ENCODE assay signal across 2 cellular contexts in genomic region chr4:87934157-87934704, GRCh38.
TF ChIP-seq lines count a peak whose summit lies in the region.

No MANE protein-coding gene starts in this region.

TF ChIP-seq in HCT116, 20 proteins besides CTCF, POLR2A, EP300 and RAD21 (continued from another document):
- TF ChIP-seq, protein P1, sequence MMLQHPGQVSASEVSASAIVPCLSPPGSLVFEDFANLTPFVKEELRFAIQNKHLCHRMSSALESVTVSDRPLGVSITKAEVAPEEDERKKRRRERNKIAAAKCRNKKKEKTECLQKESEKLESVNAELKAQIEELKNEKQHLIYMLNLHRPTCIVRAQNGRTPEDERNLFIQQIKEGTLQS (IDR thresholded peaks at IDR 0.05), result no peak
- TF ChIP-seq EZH2 (IDR thresholded peaks at IDR 0.05) (no peak), CEBPB (IDR thresholded peaks at IDR 0.05; ENCODE audit: low read depth) (no peak), EZH2phosphoT487 (IDR thresholded peaks at IDR 0.05; ENCODE audit: borderline replicate concordance) (no peak), FOSL1 (IDR thresholded peaks at IDR 0.05; ENCODE audit: low read depth) (no peak), ZNF274 (IDR thresholded peaks at IDR 0.05; ENCODE audit: low read depth, low read length) (no peak), SP1 (IDR thresholded peaks at IDR 0.05; ENCODE audit: low read depth) (no peak), ELF1 (IDR thresholded peaks at IDR 0.05; ENCODE audit: borderline replicate concordance, low read depth) (no peak), CBX3 (IDR thresholded peaks at IDR 0.05; ENCODE audit: low read depth) (no peak), TCF7L2 (IDR thresholded peaks at IDR 0.05; ENCODE audit: borderline replicate concordance, extremely low read depth, insufficient read depth, insufficient read length) (no peak), JUND (IDR thresholded peaks at IDR 0.05) (no peak), SIN3A (IDR thresholded peaks at IDR 0.05; ENCODE audit: low read depth) (no peak), YY1 (IDR thresholded peaks at IDR 0.05; ENCODE audit: extremely low read depth, insufficient replicate concordance, low read depth, low read length) (no peak), ZFX (IDR thresholded peaks at IDR 0.05) (no peak), EGR1 (IDR thresholded peaks at IDR 0.05; ENCODE audit: low read depth) (no peak)
- TF ChIP-seq, protein P2, sequence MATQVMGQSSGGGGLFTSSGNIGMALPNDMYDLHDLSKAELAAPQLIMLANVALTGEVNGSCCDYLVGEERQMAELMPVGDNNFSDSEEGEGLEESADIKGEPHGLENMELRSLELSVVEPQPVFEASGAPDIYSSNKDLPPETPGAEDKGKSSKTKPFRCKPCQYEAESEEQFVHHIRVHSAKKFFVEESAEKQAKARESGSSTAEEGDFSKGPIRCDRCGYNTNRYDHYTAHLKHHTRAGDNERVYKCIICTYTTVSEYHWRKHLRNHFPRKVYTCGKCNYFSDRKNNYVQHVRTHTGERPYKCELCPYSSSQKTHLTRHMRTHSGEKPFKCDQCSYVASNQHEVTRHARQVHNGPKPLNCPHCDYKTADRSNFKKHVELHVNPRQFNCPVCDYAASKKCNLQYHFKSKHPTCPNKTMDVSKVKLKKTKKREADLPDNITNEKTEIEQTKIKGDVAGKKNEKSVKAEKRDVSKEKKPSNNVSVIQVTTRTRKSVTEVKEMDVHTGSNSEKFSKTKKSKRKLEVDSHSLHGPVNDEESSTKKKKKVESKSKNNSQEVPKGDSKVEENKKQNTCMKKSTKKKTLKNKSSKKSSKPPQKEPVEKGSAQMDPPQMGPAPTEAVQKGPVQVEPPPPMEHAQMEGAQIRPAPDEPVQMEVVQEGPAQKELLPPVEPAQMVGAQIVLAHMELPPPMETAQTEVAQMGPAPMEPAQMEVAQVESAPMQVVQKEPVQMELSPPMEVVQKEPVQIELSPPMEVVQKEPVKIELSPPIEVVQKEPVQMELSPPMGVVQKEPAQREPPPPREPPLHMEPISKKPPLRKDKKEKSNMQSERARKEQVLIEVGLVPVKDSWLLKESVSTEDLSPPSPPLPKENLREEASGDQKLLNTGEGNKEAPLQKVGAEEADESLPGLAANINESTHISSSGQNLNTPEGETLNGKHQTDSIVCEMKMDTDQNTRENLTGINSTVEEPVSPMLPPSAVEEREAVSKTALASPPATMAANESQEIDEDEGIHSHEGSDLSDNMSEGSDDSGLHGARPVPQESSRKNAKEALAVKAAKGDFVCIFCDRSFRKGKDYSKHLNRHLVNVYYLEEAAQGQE (IDR thresholded peaks at IDR 0.05; ENCODE audit: low read depth), result no peak
- TF ChIP-seq, protein P3, sequence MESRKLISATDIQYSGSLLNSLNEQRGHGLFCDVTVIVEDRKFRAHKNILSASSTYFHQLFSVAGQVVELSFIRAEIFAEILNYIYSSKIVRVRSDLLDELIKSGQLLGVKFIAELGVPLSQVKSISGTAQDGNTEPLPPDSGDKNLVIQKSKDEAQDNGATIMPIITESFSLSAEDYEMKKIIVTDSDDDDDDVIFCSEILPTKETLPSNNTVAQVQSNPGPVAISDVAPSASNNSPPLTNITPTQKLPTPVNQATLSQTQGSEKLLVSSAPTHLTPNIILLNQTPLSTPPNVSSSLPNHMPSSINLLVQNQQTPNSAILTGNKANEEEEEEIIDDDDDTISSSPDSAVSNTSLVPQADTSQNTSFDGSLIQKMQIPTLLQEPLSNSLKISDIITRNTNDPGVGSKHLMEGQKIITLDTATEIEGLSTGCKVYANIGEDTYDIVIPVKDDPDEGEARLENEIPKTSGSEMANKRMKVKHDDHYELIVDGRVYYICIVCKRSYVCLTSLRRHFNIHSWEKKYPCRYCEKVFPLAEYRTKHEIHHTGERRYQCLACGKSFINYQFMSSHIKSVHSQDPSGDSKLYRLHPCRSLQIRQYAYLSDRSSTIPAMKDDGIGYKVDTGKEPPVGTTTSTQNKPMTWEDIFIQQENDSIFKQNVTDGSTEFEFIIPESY (IDR thresholded peaks at IDR 0.05; ENCODE audit: extremely low read depth, insufficient replicate concordance, low read length), result no peak
TF ChIP-seq in HCT116: peak in this region for 0.

TF ChIP-seq in SK-N-SH, 30 proteins besides CTCF, POLR2A, EP300 and RAD21:
- TF ChIP-seq, protein P4, sequence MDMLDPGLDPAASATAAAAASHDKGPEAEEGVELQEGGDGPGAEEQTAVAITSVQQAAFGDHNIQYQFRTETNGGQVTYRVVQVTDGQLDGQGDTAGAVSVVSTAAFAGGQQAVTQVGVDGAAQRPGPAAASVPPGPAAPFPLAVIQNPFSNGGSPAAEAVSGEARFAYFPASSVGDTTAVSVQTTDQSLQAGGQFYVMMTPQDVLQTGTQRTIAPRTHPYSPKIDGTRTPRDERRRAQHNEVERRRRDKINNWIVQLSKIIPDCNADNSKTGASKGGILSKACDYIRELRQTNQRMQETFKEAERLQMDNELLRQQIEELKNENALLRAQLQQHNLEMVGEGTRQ (IDR thresholded peaks at IDR 0.05; ENCODE audit: borderline replicate concordance, low read depth, low read length), result no peak
- TF ChIP-seq TEAD4 (IDR thresholded peaks at IDR 0.05; ENCODE audit: borderline replicate concordance, insufficient read depth) (no peak), SIN3A (IDR thresholded peaks at IDR 0.05; ENCODE audit: borderline replicate concordance, low read depth, low read length) (no peak), MXI1 (IDR thresholded peaks at IDR 0.05; ENCODE audit: low read depth, low read length) (no peak), GATA2 (CRISPR knock-in tag; IDR thresholded peaks at IDR 0.05) (no peak), YY1 (IDR thresholded peaks at IDR 0.05; ENCODE audit: low read depth) (no peak), TAF1 (IDR thresholded peaks at IDR 0.05; ENCODE audit: borderline replicate concordance, low read depth, low read length) (no peak), NRF1 (IDR thresholded peaks at IDR 0.05; ENCODE audit: low read depth, low read length) (no peak), RCOR1 (IDR thresholded peaks at IDR 0.05; ENCODE audit: low read length) (no peak), JUND (IDR thresholded peaks at IDR 0.05) (no peak)
- TF ChIP-seq, protein P5, sequence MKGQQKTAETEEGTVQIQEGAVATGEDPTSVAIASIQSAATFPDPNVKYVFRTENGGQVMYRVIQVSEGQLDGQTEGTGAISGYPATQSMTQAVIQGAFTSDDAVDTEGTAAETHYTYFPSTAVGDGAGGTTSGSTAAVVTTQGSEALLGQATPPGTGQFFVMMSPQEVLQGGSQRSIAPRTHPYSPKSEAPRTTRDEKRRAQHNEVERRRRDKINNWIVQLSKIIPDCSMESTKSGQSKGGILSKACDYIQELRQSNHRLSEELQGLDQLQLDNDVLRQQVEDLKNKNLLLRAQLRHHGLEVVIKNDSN (IDR thresholded peaks at IDR 0.05; ENCODE audit: borderline replicate concordance, low read depth), result no peak
